ENCODE assay signal across 1 cellular context in genomic region chr4:6746721-6747689, GRCh38.
TF ChIP-seq lines count a peak whose summit lies in the region.

No MANE protein-coding gene starts in this region.

TF ChIP-seq in HepG2, 621 proteins besides CTCF, POLR2A, EP300 and RAD21 (continued from another document):
- TF ChIP-seq PBX2 (CRISPR knock-in tag; IDR thresholded peaks at IDR 0.05) = no peak
- no peak for TF ChIP-seq BCL3 (CRISPR knock-in tag; IDR thresholded peaks at IDR 0.05)
